ENCODE assay signal across 21 cellular contexts in the genomic region with DNA sequence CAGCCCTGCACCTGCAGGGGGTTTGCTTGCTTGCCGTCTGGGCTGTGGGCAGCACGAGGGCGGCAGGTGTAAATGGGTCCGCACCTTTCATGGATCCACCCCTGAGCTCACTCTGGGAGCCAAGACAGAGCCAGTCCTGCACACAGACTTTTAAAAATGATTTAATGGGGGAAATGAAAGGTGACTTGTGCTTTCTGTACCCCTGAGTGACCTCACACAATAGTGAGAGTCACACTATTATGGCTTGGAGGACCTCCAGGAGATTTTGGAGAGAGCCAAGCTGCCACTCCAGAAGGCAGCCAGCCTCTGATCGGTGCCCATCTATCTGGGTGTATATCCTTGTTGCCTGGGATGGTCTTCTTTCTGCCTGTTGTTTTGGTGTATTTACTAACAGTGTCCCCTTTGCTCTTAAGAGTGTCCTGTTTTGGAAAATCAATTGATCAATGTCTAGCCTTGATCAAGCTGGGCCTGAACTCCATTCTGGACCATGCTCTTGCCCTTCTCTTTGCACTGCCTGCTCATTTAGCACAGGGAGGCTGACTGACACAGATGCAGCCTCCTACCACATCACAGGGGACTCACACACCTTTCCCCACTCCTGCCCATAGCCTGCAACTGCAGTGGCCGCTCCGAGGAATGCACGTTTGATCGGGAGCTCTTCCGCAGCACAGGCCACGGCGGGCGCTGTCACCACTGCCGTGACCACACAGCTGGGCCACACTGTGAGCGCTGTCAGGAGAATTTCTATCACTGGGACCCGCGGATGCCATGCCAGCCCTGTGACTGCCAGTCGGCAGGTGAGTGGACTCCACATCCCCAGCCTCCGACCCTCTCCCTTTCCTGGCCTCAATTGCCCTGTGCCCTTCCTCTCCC. TPM values are rescaled to one million over a fixed set of nuclear protein-coding genes. Genes with fewer than 3 reads are reported as not detected.
DNase-seq lines count a peak whose midpoint lies in the region; ATAC-seq and TF ChIP-seq lines count a peak whose summit lies in the region.
"Had no signal": no experiment of that assay in that cellular context is flagged by ENCODE, and none has a peak within 500 bp of the region (broad histone marks: within the 10 kb centered on the region; RNA-seq: fewer than 3 reads in every experiment).

No MANE protein-coding gene starts in this region.

- H3K27ac ChIP-seq in endodermal cell (ENCODE audit: low read depth, low read length) (no peak overlapping the region), sigmoid colon (no peak overlapping the region)
- H3K27ac ChIP-seq: 22Rv1, KMS-11 had no signal

- intact Hi-C loops in sigmoid colon (cut with DNase I), result no loop called here

- H3K4me1 ChIP-seq in endodermal cell (ENCODE audit: control insufficient read depth, insufficient read depth, low read length) (no peaks in the 10 kb centered on the region), sigmoid colon (peaks cover 0 to 18% (median 15%) of the 10 kb centered on the region in 4 donors)
- H3K4me1 ChIP-seq: Caco-2 had no signal

- H3K4me3 ChIP-seq in endodermal cell (ENCODE audit: low read length), result no peak overlapping the region
- no peak overlapping the region for H3K4me3 ChIP-seq in sigmoid colon

- TF ChIP-seq CTCF in endodermal cell (conservative IDR thresholded peaks at IDR 0.05), result no peak
- no peak for TF ChIP-seq CTCF in sigmoid colon (IDR thresholded peaks at IDR 0.05)

- H3K4me3 Mint-ChIP-seq in endodermal cell, result no peak overlapping the region
- H3K4me3 Mint-ChIP-seq: CD4-positive, CD25-positive, alpha-beta regulatory T cell had no signal

- no peak overlapping the region for H3K9ac ChIP-seq in endodermal cell (ENCODE audit: extremely low read depth, low read length, poor library complexity, severe bottlenecking)
- H3K9ac ChIP-seq: KMS-11, SK-N-SH had no signal

- no peaks in the 10 kb centered on the region for H3K9me3 Mint-ChIP-seq in endodermal cell
- H3K9me3 Mint-ChIP-seq: CD4-positive, CD25-positive, alpha-beta regulatory T cell had no signal

- TF ChIP-seq EP300 in sigmoid colon (IDR thresholded peaks at IDR 0.05), result no peak

- H3K27ac Mint-ChIP-seq in endodermal cell, result peak overlapping the region; percentile 40

- H3K9me3 ChIP-seq in endodermal cell (ENCODE audit: control insufficient read depth, low read length), result no peaks in the 10 kb centered on the region
- no peaks in the 10 kb centered on the region for H3K9me3 ChIP-seq in sigmoid colon
- H3K9me3 ChIP-seq: Caco-2, SK-N-SH had no signal

- peaks cover 8% of the 10 kb centered on the region for H3K36me3 Mint-ChIP-seq in endodermal cell (ENCODE audit: low read depth)
- H3K36me3 Mint-ChIP-seq: CD4-positive, CD25-positive, alpha-beta regulatory T cell had no signal

- no peaks in the 10 kb centered on the region for H3K4me1 Mint-ChIP-seq in endodermal cell

- ATAC-seq in GM18907 (IDR thresholded peaks at IDR 0.05; ENCODE audit: unreplicated experiment), result no peak

- peak; percentile 22 for DNase-seq in DMS 273 (lab: John Stamatoyannopoulos, UW; ENCODE audit: unreplicated experiment)
- no peak for DNase-seq in DMS 273 treated with DMSO at 0.1 percent for 48 hours (lab: John Stamatoyannopoulos, UW)
- peak; percentile 34 for DNase-seq in DMS79 (lab: John Stamatoyannopoulos, UW)
- DNase-seq in endodermal cell, result no peak
- peak; percentile 33 for DNase-seq in sigmoid colon
- DNase-seq in OCI-M1 (lab: John Stamatoyannopoulos, UW), result no peak
- no peak for DNase-seq in stimulated activated CD4-positive, alpha-beta T cell treated with anti-CD3 and anti-CD28 coated beads, Interleukin-12 subunit alpha, Interleukin-12 subunit beta, amount 100 ng/mL, for 4 hours
- DNase-seq: Caco-2; CD4-positive, CD25-positive, alpha-beta regulatory T cell; GOT3; MV-4-11; NCI-H1417; NCI-H1930; NCI-H345; NCI-H526; NK-92 treated with Interleukin-12 subunit alpha and Interleukin-12 subunit beta, amount 100 ng/mL, for 24 hours; SHP77 treated with DMSO at 0.1 percent for 48 hours; SK-N-SH had no signal

- H3K27me3 ChIP-seq in endodermal cell (ENCODE audit: control insufficient read depth, insufficient read depth, low read length, poor library complexity, severe bottlenecking) (no peaks in the 10 kb centered on the region), sigmoid colon (no peaks in the 10 kb centered on the region)

- H3K36me3 ChIP-seq in endodermal cell (ENCODE audit: control insufficient read depth, insufficient read depth, low read length) (no peaks in the 10 kb centered on the region), sigmoid colon (no peaks in the 10 kb centered on the region)

- H3K27me3 Mint-ChIP-seq in endodermal cell (ENCODE audit: insufficient read depth), result no peaks in the 10 kb centered on the region
- H3K27me3 Mint-ChIP-seq: CD4-positive, CD25-positive, alpha-beta regulatory T cell had no signal

- no peak for TF ChIP-seq POLR2A in sigmoid colon (IDR thresholded peaks at IDR 0.05)

- WGBS in endodermal cell (ENCODE audit: insufficient coverage in 1 of 2, insufficient read length in 1 of 2), 2 experiments, result 94 to 97% methylated on average over 18 to 19 of the region's 19 CpGs
- WGBS in sigmoid colon, 2 donors, result 90 to 91% methylated on average over 19 of the region's 19 CpGs

RNA-seq across cellular contexts. Expression of a gene that starts 29.5 kb away (rescaled TPM):
- total RNA-seq in endodermal cell (10 to 100 TPM; 16.7 to 41.2 TPM), sigmoid colon (under 1 TPM in 3 of 4 donors, not detected in 1; under 0.01 to 0.55 (median 0.14) TPM)
- 4.3 TPM for polyA plus RNA-seq in endodermal cell (2013, experiment 1 of 2)
- 4.6 TPM for polyA plus RNA-seq in endodermal cell (2013, experiment 2 of 2)
- 1 to 10 TPM in 1 of 3 donors, under 1 TPM in 1, not detected in 1; 0.46 to 1.4 TPM for polyA plus RNA-seq in sigmoid colon

RNA-seq across cellular contexts. Expression of a gene that starts 57.8 kb away (rescaled TPM):
- total RNA-seq in endodermal cell, result 100 to 1,000 TPM in 1 of 2 donors, 10 to 100 TPM in 1; 93.4 to 117 TPM
- polyA plus RNA-seq in endodermal cell (2013, experiment 1 of 2), result 77.0 TPM
- 73.0 TPM for polyA plus RNA-seq in endodermal cell (2013, experiment 2 of 2)
- total RNA-seq in sigmoid colon, result 10 to 100 TPM in 1 of 4 donors, 1 to 10 TPM in 3; 2.5 to 11.6 (median 3.9) TPM
- polyA plus RNA-seq in sigmoid colon, result 1 to 10 TPM; 2.4 to 3.9 (median 3.2) TPM
- polyA plus RNA-seq: CD4-positive, CD25-positive, alpha-beta regulatory T cell had no signal

Comparison
In these comparisons a context has a peak if more than half of its experiments do, and no peak if none do; other contexts are left out.
1. DNase-seq: peak in DMS 273 (single experiment), DMS79 (single experiment) and sigmoid colon (single experiment); none in DMS 273 treated with DMSO at 0.1 percent for 48 hours (single experiment), endodermal cell (single experiment), OCI-M1 (single experiment) and stimulated activated CD4-positive, alpha-beta T cell treated with anti-CD3 and anti-CD28 coated beads, Interleukin-12 subunit alpha, Interleukin-12 subunit beta, amount 100 ng/mL, for 4 hours (single experiment).
2. RNA of a gene that starts 29.5 kb away (total RNA-seq): 16.7 to 41.2 TPM in endodermal cell; under 0.01 to 0.55 TPM in sigmoid colon; every median in the first group is over 10 times any median in the second.
3. RNA of a gene that starts 57.8 kb away (total RNA-seq): 93.4 to 117 TPM in endodermal cell; 2.5 to 11.6 TPM in sigmoid colon; every median in the first group is over 4 times any median in the second.